ENCODE assay signal across 9 cellular contexts in the genomic region with DNA sequence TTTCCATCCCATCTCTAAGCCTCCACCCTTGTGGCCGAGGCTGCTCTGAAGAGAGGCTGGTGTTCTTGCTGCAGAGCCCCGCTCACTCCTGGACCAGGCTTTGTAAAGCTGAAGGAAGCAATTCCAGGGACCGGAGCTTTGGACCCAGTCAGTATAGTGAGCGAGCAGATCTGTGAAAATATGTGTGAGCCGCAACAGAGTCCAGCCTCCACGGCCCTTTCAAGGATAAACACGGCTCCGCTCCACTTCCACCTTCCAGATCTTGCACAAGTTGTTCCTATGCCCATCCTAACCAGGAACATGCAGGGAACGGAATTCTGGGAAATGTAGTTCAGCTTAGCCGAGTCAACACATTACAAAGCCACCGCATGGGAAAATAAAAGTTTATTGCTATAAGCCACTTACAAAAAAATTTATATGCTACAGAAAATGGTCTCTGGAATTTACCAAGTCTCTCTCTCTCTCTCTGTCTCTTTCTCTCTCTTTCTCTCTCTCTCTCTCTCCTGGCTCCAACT.
DNase-seq lines count a peak whose midpoint lies in the region; ATAC-seq and FAIRE-seq lines count a peak whose summit lies in the region.
"Had no signal": no experiment of that assay in that cellular context is flagged by ENCODE, and none has a peak within 500 bp of the region (broad histone marks: within the 10 kb centered on the region; RNA-seq: fewer than 3 reads in every experiment).

No MANE protein-coding gene starts in this region.

- intact Hi-C loops in left ventricle myocardium superior (cut with micrococcal nuclease): no loop called here
- intact Hi-C loops in posterior vena cava (cut with DNase I): no loop called here

- peak; percentile 99 for ATAC-seq in left ventricle myocardium superior

- FAIRE-seq in RCC 7860 (lab: Jason Lieb, UNC): no peak

- in situ Hi-C loops in ACHN (cut with HindIII; ENCODE audit: low pct_ligation_motif_present, low pct_unique_long_range_greater_than_20kb, low sequenced_read_pairs): no loop called here
- in situ Hi-C loops in KBM-7 (cut with MboI; ENCODE audit: low pct_unique_long_range_greater_than_20kb, low sequenced_read_pairs): no loop called here

- peak; percentile 59 for DNase-seq in ACHN
- DNase-seq in KBM-7: peak; percentile 47
- peak in 53 of 58 donors; percentile 1 to 69 (median 35) for DNase-seq in anterior cingulate cortex (lab: John Stamatoyannopoulos, UW)
- DNase-seq in left ventricle myocardium superior: peak; percentile 52
- peak; percentile 76 for DNase-seq in posterior vena cava (ENCODE audit: low spot score)
- DNase-seq in NCI-H226: no peak
- DNase-seq in NCI-H2107 treated with DMSO at 0.1 percent for 48 hours (lab: John Stamatoyannopoulos, UW; ENCODE audit: unreplicated experiment): no peak
- DNase-seq in RCC 7860 (ENCODE audit: low spot score): no peak
- DNase-seq: activated naive CD8-positive, alpha-beta T cell treated with anti-CD3 and anti-CD28 coated beads, Interleukin-2, amount 10 ng/mL, durations not matched to agents 7 days and 5 days had no signal

Comparison
In these comparisons a context has a peak if more than half of its experiments do, and no peak if none do; other contexts are left out.
1. DNase-seq: peak in ACHN (single experiment), KBM-7 (single experiment), anterior cingulate cortex (53 of 58), left ventricle myocardium superior (single experiment) and posterior vena cava (single experiment); none in NCI-H226 (single experiment), NCI-H2107 treated with DMSO at 0.1 percent for 48 hours (single experiment) and RCC 7860 (single experiment).